In genomic region chr10:95264227-95265051, GRCh38 we compare ENCODE assay signal across 16 cellular contexts. TPM values are rescaled to one million over a fixed set of nuclear protein-coding genes. Genes with fewer than 3 reads are reported as not detected.
DNase-seq lines count a peak whose midpoint lies in the region; ATAC-seq and TF ChIP-seq lines count a peak whose summit lies in the region.
"Had no signal": no experiment of that assay in that cellular context is flagged by ENCODE, and none has a peak within 500 bp of the region (broad histone marks: within the 10 kb centered on the region; RNA-seq: fewer than 3 reads in every experiment).

No MANE protein-coding gene starts in this region.

- H3K27ac ChIP-seq in smooth muscle cell (ENCODE audit: low read depth), result peak overlapping the region; percentile 100
- H3K27ac ChIP-seq: prostate gland had no signal

- H3K4me3 ChIP-seq in NT2/D1 (ENCODE audit: insufficient read length, low read depth) (no peak overlapping the region), smooth muscle cell (no peak overlapping the region)
- H3K4me3 ChIP-seq: prostate gland had no signal

- no peak overlapping the region for H2AFZ ChIP-seq in smooth muscle cell (ENCODE audit: low read depth)

- H3K9ac ChIP-seq in NT2/D1 (ENCODE audit: insufficient read length, low read depth) (peak overlapping the region; percentile 42), smooth muscle cell (ENCODE audit: low read depth) (peak overlapping the region; percentile 38)

- WGBS in smooth muscle cell (ENCODE audit: low lambda C conversion rate), result 57% methylated on average over 6 of the region's 6 CpGs

- peaks cover 6% of the 10 kb centered on the region for H3K79me2 ChIP-seq in smooth muscle cell (ENCODE audit: low read depth)

- peak overlapping the region; percentile 99 for H3K27ac Mint-ChIP-seq in HFFc6
- H3K27ac Mint-ChIP-seq: activated naive CD4-positive, alpha-beta T cell treated with anti-CD3 and anti-CD28 coated beads, Interleukin-2, amount 10 ng/mL, durations not matched to agents 7 days and 5 days; T-helper 1 cell treated with Interleukin-12 subunit alpha and Interleukin-12 subunit beta and Interleukin-4 antibody, amounts not matched to agents 30 μg/mL and 1 μg/mL, for 36 hours had no signal

- DNase-seq in HFFc6, result no peak
- DNase-seq in NT2/D1 (ENCODE audit: low read depth, low spot score), result no peak
- DNase-seq in iPS-NIHi11 (ENCODE audit: low spot score), result peak; percentile 58
- no peak for DNase-seq in smooth muscle cell (lab: John Stamatoyannopoulos, UW; ENCODE audit: unreplicated experiment)
- DNase-seq in GM19240 (ENCODE audit: insufficient read length, low spot score), result no peak
- no peak for DNase-seq in superior temporal gyrus (ENCODE audit: extremely low spot score)
- DNase-seq in GM13977 (ENCODE audit: low spot score), result no peak
- no peak for DNase-seq in sciatic nerve (ENCODE audit: low spot score)
- DNase-seq: activated naive CD4-positive, alpha-beta T cell treated with anti-CD3 and anti-CD28 coated beads, Interleukin-2, amount 10 ng/mL, durations not matched to agents 7 days and 5 days; CD8-positive, alpha-beta memory T cell; cerebellar nuclear complex; NCI-H2081; stimulated activated CD4-positive, alpha-beta T cell treated with anti-CD3 and anti-CD28 coated beads, Interleukin-4, amount 100 ng/mL, for 24 hours; stimulated activated naive CD8-positive, alpha-beta T cell treated with anti-CD3 and anti-CD28 coated beads, Interleukin-15, Interleukin-2, amounts not matched to agents 100 U/mL and 50 U/mL, for 24 hours had no signal

- H3K4me1 ChIP-seq in NT2/D1 (ENCODE audit: insufficient read depth, insufficient read length) (peaks cover 2% of the 10 kb centered on the region), smooth muscle cell (ENCODE audit: low read depth) (peaks cover 45% of the 10 kb centered on the region)
- H3K4me1 ChIP-seq: prostate gland had no signal

- intact Hi-C loops in sciatic nerve (cut with DNase I), result no loop called here

- peaks cover 83% of the 10 kb centered on the region for H3K4me1 Mint-ChIP-seq in HFFc6 (ENCODE audit: low read depth)
- H3K4me1 Mint-ChIP-seq: activated naive CD4-positive, alpha-beta T cell treated with anti-CD3 and anti-CD28 coated beads, Interleukin-2, amount 10 ng/mL, durations not matched to agents 7 days and 5 days had no signal

- H3K27me3 ChIP-seq in NT2/D1 (ENCODE audit: insufficient read depth, insufficient read length) (no peaks in the 10 kb centered on the region), smooth muscle cell (ENCODE audit: low read depth) (no peaks in the 10 kb centered on the region)

- H3K9me3 ChIP-seq in NT2/D1 (ENCODE audit: insufficient read depth, low read length) (no peaks in the 10 kb centered on the region), smooth muscle cell (replicated peaks; ENCODE audit: low read depth) (no peaks in the 10 kb centered on the region)
- H3K9me3 ChIP-seq: prostate gland had no signal

- TF ChIP-seq CTCF in HFFc6 (IDR thresholded peaks at IDR 0.05) (no peak), smooth muscle cell (IDR thresholded peaks at IDR 0.05; ENCODE audit: borderline replicate concordance, insufficient read depth, poor library complexity, severe bottlenecking) (no peak), GM13977 (IDR thresholded peaks at IDR 0.05; ENCODE audit: extremely low read depth, insufficient read depth, missing control alignments) (no peak)

- peaks cover 58% of the 10 kb centered on the region for H3K36me3 Mint-ChIP-seq in HFFc6 (ENCODE audit: low read depth)
- H3K36me3 Mint-ChIP-seq: activated naive CD4-positive, alpha-beta T cell treated with anti-CD3 and anti-CD28 coated beads, Interleukin-2, amount 10 ng/mL, durations not matched to agents 7 days and 5 days; CD8-positive, alpha-beta memory T cell had no signal

- ATAC-seq in sciatic nerve, result no peak
- ATAC-seq: stimulated activated naive CD8-positive, alpha-beta T cell treated with anti-CD3 and anti-CD28 coated beads, Interleukin-15, Interleukin-2, amounts not matched to agents 100 U/mL and 50 U/mL, for 24 hours had no signal

- peaks cover 4% of the 10 kb centered on the region for H3K27me3 Mint-ChIP-seq in HFFc6 (ENCODE audit: insufficient read depth)

- no peaks in the 10 kb centered on the region for H3K9me3 Mint-ChIP-seq in HFFc6
- H3K9me3 Mint-ChIP-seq: activated naive CD4-positive, alpha-beta T cell treated with anti-CD3 and anti-CD28 coated beads, Interleukin-2, amount 10 ng/mL, durations not matched to agents 7 days and 5 days; CD8-positive, alpha-beta memory T cell; T-helper 1 cell treated with Interleukin-12 subunit alpha and Interleukin-12 subunit beta and Interleukin-4 antibody, amounts not matched to agents 30 μg/mL and 1 μg/mL, for 36 hours had no signal

- H3K36me3 ChIP-seq in NT2/D1 (ENCODE audit: insufficient read depth, insufficient read length, low read length), result peaks cover 47% of the 10 kb centered on the region
- H3K36me3 ChIP-seq in smooth muscle cell (ENCODE audit: low read depth), result no peaks in the 10 kb centered on the region
- H3K36me3 ChIP-seq: prostate gland had no signal

- no peak overlapping the region for H3K4me3 Mint-ChIP-seq in HFFc6
- H3K4me3 Mint-ChIP-seq: activated naive CD4-positive, alpha-beta T cell treated with anti-CD3 and anti-CD28 coated beads, Interleukin-2, amount 10 ng/mL, durations not matched to agents 7 days and 5 days; CD8-positive, alpha-beta memory T cell; T-helper 1 cell treated with Interleukin-12 subunit alpha and Interleukin-12 subunit beta and Interleukin-4 antibody, amounts not matched to agents 30 μg/mL and 1 μg/mL, for 36 hours had no signal

- no peak overlapping the region for H3K4me2 ChIP-seq in smooth muscle cell

- in situ Hi-C loops in GM13977 (cut with MboI; ENCODE audit: low pct_unique_long_range_greater_than_20kb, low sequenced_read_pairs, unreplicated experiment), result no loop called here

- no peaks in the 10 kb centered on the region for H4K20me1 ChIP-seq in smooth muscle cell (ENCODE audit: low read depth)

- H3F3A ChIP-seq in smooth muscle cell (ENCODE audit: low read depth), result peaks cover 32% of the 10 kb centered on the region

RNA-seq across cellular contexts. Expression of gene PDLIM1, which starts 26.4 kb away (rescaled TPM):
- total RNA-seq in HFFc6 (2021; fragmentation: NEBNext Ultra II Directional; extraction: Animal tissue kit (Norgen Biotek cat#: 25700)), result 100 to 1,000 TPM; 131 to 163 (median 154) TPM
- 72.4 and 102 TPM in 2 replicates for total RNA-seq in smooth muscle cell
- polyA plus RNA-seq in smooth muscle cell, result 187 and 318 TPM in 2 replicates
- 138 TPM for total RNA-seq in sciatic nerve
